20 cellular contexts compared by ENCODE assay signal in genomic region chr1:204499511-204500468, GRCh38. TPM values are rescaled to one million over a fixed set of nuclear protein-coding genes. Genes with fewer than 3 reads are reported as not detected.
DNase-seq lines count a peak whose midpoint lies in the region; ATAC-seq and TF ChIP-seq lines count a peak whose summit lies in the region.
"Had no signal": no experiment of that assay in that cellular context is flagged by ENCODE, and none has a peak within 500 bp of the region (broad histone marks: within the 10 kb centered on the region; RNA-seq: fewer than 3 reads in every experiment).

No MANE protein-coding gene starts in this region.

- no peak overlapping the region for H3K9ac ChIP-seq in OCI-LY1 (ENCODE audit: low read length)
- H3K9ac ChIP-seq in liver (ENCODE audit: low read depth in 1 of 2, low read length in 2 of 2), result no peak overlapping the region
- no peak overlapping the region for H3K9ac ChIP-seq in colonic mucosa (ENCODE audit: low read depth in 2 of 2, low read length in 2 of 2)

- DNase-seq in left ventricle myocardium inferior, result no peak
- DNase-seq in left cardiac atrium, result no peak
- no peak for DNase-seq in colonic mucosa
- DNase-seq in testis, result no peak
- DNase-seq: 8988T, C1 segment of cervical spinal cord, H9, NCI-H1417 treated with DMSO at 0.1 percent for 48 hours, NCI-H2029, NCI-H2171, NCI-H446 treated with DMSO at 0.1 percent for 48 hours, NCI-H774, SHP77, T-helper 1 cell had no signal

- no peak for TF ChIP-seq POLR2A in testis (IDR thresholded peaks at IDR 0.05)

- H4K20me1 ChIP-seq in OCI-LY1 (ENCODE audit: insufficient read depth, low read length), result no peaks in the 10 kb centered on the region

- H3K27ac ChIP-seq in left ventricle myocardium inferior (replicated peaks) (peak overlapping the region; percentile 39), OCI-LY1 (ENCODE audit: low read depth, low read length, poor library complexity, severe bottlenecking) (peak overlapping the region; percentile 99), liver (ENCODE audit: low read depth in 1 of 2, low read length in 2 of 2) (no peak overlapping the region), colonic mucosa (no peak overlapping the region), testis (no peak overlapping the region)
- H3K27ac ChIP-seq: HL-60 had no signal

- no peak for TF ChIP-seq CTCF in left ventricle myocardium inferior (IDR thresholded peaks at IDR 0.05; ENCODE audit: borderline replicate concordance)
- no peak for TF ChIP-seq CTCF in OCI-LY1 (IDR thresholded peaks at IDR 0.05; ENCODE audit: low read length)
- no peak for TF ChIP-seq CTCF in liver (IDR thresholded peaks at IDR 0.05; ENCODE audit: low read depth, low read length, missing input control)
- no peak for TF ChIP-seq CTCF in colonic mucosa (IDR thresholded peaks at IDR 0.05)
- TF ChIP-seq CTCF in testis (IDR thresholded peaks at IDR 0.05), result no peak

- no peaks in the 10 kb centered on the region for H3K9me3 ChIP-seq in left ventricle myocardium inferior (replicated peaks)
- H3K9me3 ChIP-seq in OCI-LY1 (ENCODE audit: low read length), result no peaks in the 10 kb centered on the region
- H3K9me3 ChIP-seq in liver (ENCODE audit: control insufficient read depth in 4 of 4, low read length in 3 of 4), result no peaks in the 10 kb centered on the region
- H3K9me3 ChIP-seq in colonic mucosa, result no peaks in the 10 kb centered on the region
- no peaks in the 10 kb centered on the region for H3K9me3 ChIP-seq in testis

- H3K27me3 ChIP-seq in left ventricle myocardium inferior (ENCODE audit: low read depth) (no peaks in the 10 kb centered on the region), OCI-LY1 (ENCODE audit: insufficient read depth, low read length) (no peaks in the 10 kb centered on the region), liver (ENCODE audit: control insufficient read depth in 4 of 4, insufficient read depth in 4 of 4, low read length in 3 of 4) (no peaks in the 10 kb centered on the region), colonic mucosa (no peaks in the 10 kb centered on the region), testis (no peaks in the 10 kb centered on the region)

- peaks cover 22% of the 10 kb centered on the region for H3K4me1 ChIP-seq in left ventricle myocardium inferior
- peaks cover 68% of the 10 kb centered on the region for H3K4me1 ChIP-seq in OCI-LY1 (ENCODE audit: insufficient read depth, low read length, severe bottlenecking)
- peaks cover 3 to 20% (median 13%) of the 10 kb centered on the region in 4 donors for H3K4me1 ChIP-seq in liver (ENCODE audit: control insufficient read depth in 4 of 4, insufficient read depth in 4 of 4, low read length in 3 of 4)
- H3K4me1 ChIP-seq in colonic mucosa, result no peaks in the 10 kb centered on the region
- no peaks in the 10 kb centered on the region for H3K4me1 ChIP-seq in testis

- H3K79me2 ChIP-seq in OCI-LY1 (ENCODE audit: insufficient read depth, low read length), result no peaks in the 10 kb centered on the region

- H3F3A ChIP-seq in OCI-LY1 (ENCODE audit: insufficient read depth, low read length), result peaks cover 8% of the 10 kb centered on the region

- no peak for ATAC-seq in left cardiac atrium
- no peak for ATAC-seq in HG02885 (IDR thresholded peaks at IDR 0.05; ENCODE audit: poor library complexity, unreplicated experiment)
- no peak for ATAC-seq in GM18861 (IDR thresholded peaks at IDR 0.05; ENCODE audit: unreplicated experiment)
- ATAC-seq: SK-N-SH treated with all-trans-retinoic acid at 6 μM for 48 hours had no signal

- WGBS in liver, result 84% methylated on average over 7 of the region's 7 CpGs
- 92 to 95% methylated on average over 7 of the region's 7 CpGs for WGBS in testis, 2 donors

- no peak overlapping the region for H2AFZ ChIP-seq in OCI-LY1 (ENCODE audit: low read length)

- no peaks in the 10 kb centered on the region for H3K9me2 ChIP-seq in OCI-LY1 (ENCODE audit: low read depth, low read length)

- no peak overlapping the region for H3K4me2 ChIP-seq in OCI-LY1 (ENCODE audit: low read length)

- intact Hi-C loops in left ventricle myocardium inferior (cut with micrococcal nuclease), result loop anchor here (5.0 kb wide), 1 partner anchor 52 kb away; no protein-coding TSS in a partner anchor
- intact Hi-C loops in left cardiac atrium (cut with DNase I), result loop anchor here (5.0 kb wide), 2 partner anchors 52 to 67 kb away; no protein-coding TSS in a partner anchor
- intact Hi-C loops in colonic mucosa (cut with DNase I), result loop anchor here (5.0 kb wide), 1 partner anchor 67 kb away; no protein-coding TSS in a partner anchor
- intact Hi-C loops in testis (cut with DNase I; ENCODE audit: low total_unique reads), result loop anchor here (5.0 kb wide), 1 partner anchor 57 kb away; no protein-coding TSS in a partner anchor

- no peak overlapping the region for H3K4me3 ChIP-seq in left ventricle myocardium inferior
- H3K4me3 ChIP-seq in OCI-LY1 (ENCODE audit: low read depth, low read length, poor library complexity, severe bottlenecking), result no peak overlapping the region
- no peak overlapping the region for H3K4me3 ChIP-seq in liver (ENCODE audit: low read depth in 1 of 3, low read length in 3 of 3)
- no peak overlapping the region for H3K4me3 ChIP-seq in colonic mucosa
- no peak overlapping the region for H3K4me3 ChIP-seq in testis

- TF ChIP-seq RAD21 in liver (IDR thresholded peaks at IDR 0.05), result no peak

- H3K36me3 ChIP-seq in left ventricle myocardium inferior (no peaks in the 10 kb centered on the region), OCI-LY1 (ENCODE audit: insufficient read depth, low read length) (no peaks in the 10 kb centered on the region), liver (ENCODE audit: control insufficient read depth in 4 of 4, insufficient read depth in 3 of 4, low read depth in 1 of 4, low read length in 3 of 4) (no peaks in the 10 kb centered on the region), colonic mucosa (no peaks in the 10 kb centered on the region), testis (ENCODE audit: low read depth, missing control alignments) (no peaks in the 10 kb centered on the region)

TF ChIP-seq in liver, 16 proteins besides CTCF, POLR2A, EP300 and RAD21:
- TF ChIP-seq JUND (IDR thresholded peaks at IDR 0.05), result no peak
- peak in 1 of 2 donors; percentile 60 for TF ChIP-seq RXRA (IDR thresholded peaks at IDR 0.05)
- peak in 1 of 2 donors; percentile 6 for TF ChIP-seq HNF4A (conservative IDR thresholded peaks at IDR 0.05)
- peak; percentile 19 for TF ChIP-seq NR2F2 (IDR thresholded peaks at IDR 0.05)
- TF ChIP-seq EGR1 (IDR thresholded peaks at IDR 0.05; ENCODE audit: low read depth in 2 of 2), result no peak

RNA-seq across cellular contexts. Expression of gene PIK3C2B, which starts 5.2 kb away (rescaled TPM):
- 18.5 TPM for total RNA-seq in left ventricle myocardium inferior
- total RNA-seq in left cardiac atrium, result 10 to 100 TPM; 21.2 to 21.7 TPM
- total RNA-seq in liver, result 10 to 100 TPM in 1 of 2 donors, 1 to 10 TPM in 1; 6.8 to 14.9 TPM
- 1 to 10 TPM; 2.8 to 4.1 TPM for polyA plus RNA-seq in liver
- total RNA-seq in colonic mucosa, result 10 to 100 TPM; 67.6 to 85.5 TPM
- 10 to 100 TPM; 12.7 to 20.1 TPM for total RNA-seq in testis
- 7.6 TPM for polyA plus RNA-seq in testis (ENCODE audit: insufficient read depth, low read depth, low replicate concordance)

RNA-seq across cellular contexts. Expression of gene MDM4, which starts 16.4 kb away (rescaled TPM):
- total RNA-seq in left ventricle myocardium inferior, result 29.3 TPM
- 10 to 100 TPM; 34.7 to 41.7 TPM for total RNA-seq in left cardiac atrium
- 10 to 100 TPM; 33.1 to 56.5 TPM for total RNA-seq in liver
- polyA plus RNA-seq in liver, result 10 to 100 TPM in 1 of 2 donors, 1 to 10 TPM in 1; 1.4 to 10.0 TPM
- 10 to 100 TPM; 43.7 to 49.8 TPM for total RNA-seq in colonic mucosa
- total RNA-seq in testis, result 100 to 1,000 TPM in 1 of 2 donors, 10 to 100 TPM in 1; 96.2 to 110 TPM
- 43.3 TPM for polyA plus RNA-seq in testis (ENCODE audit: insufficient read depth, low read depth, low replicate concordance)

Comparison
In these comparisons a context has a peak if more than half of its experiments do, and no peak if none do; other contexts are left out.
1. H3K27ac ChIP-seq: peak in left ventricle myocardium inferior (single experiment) and OCI-LY1 (single experiment); none in liver (0 of 2), colonic mucosa (single experiment) and testis (0 of 2).